8 cellular contexts compared by ENCODE assay signal in the genomic region with DNA sequence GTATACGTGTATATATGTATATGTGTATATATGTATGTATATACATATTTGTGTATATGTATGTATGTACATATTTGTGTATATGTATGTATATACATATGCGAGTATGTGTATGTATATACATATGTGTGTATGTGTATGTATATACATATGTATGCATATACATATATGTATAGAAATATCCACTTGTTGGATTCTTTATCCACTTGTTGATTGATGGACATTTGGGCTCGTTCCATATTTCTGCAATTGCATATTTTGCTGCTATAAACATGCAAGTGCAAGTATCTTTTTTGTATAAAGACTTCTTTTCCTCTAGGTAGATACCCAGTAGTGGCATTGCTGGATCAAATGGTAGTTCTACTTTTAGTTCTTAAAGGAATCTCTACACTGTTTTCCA. TPM values are rescaled to one million over a fixed set of nuclear protein-coding genes. Genes with fewer than 3 reads are reported as not detected.
"Had no signal": no experiment of that assay in that cellular context is flagged by ENCODE, and none has a peak within 500 bp of the region (broad histone marks: within the 10 kb centered on the region; RNA-seq: fewer than 3 reads in every experiment).

No MANE protein-coding gene starts in this region.

- H3K36me3 ChIP-seq: HAP-1 had no signal

- H3K4me1 ChIP-seq: HAP-1 had no signal

- H3K9me3 ChIP-seq: HAP-1 had no signal

- DNase-seq: GM23248, GOT3, H7, KBM-7 had no signal

- H3K4me3 ChIP-seq: GM23248, HAP-1 had no signal

- FAIRE-seq: HepG2 had no signal

- H3K27ac ChIP-seq: GM23248, HL-60 had no signal

- ATAC-seq: HCT116, HepG2 had no signal

RNA-seq across cellular contexts. Expression of a gene that starts 25.5 kb away (rescaled TPM):
- total RNA-seq: HepG2 had no signal
- polyA plus RNA-seq: HepG2 had no signal
